ENCODE assay signal across 8 cellular contexts in genomic region chr17:63741251-63742049, GRCh38. TPM values are rescaled to one million over a fixed set of nuclear protein-coding genes. Genes with fewer than 3 reads are reported as not detected.
A peak's percentile ranks its signal among the peaks of the same experiment; 100 is the strongest.
DNase-seq lines count a peak whose midpoint lies in the region; ATAC-seq, FAIRE-seq and TF ChIP-seq lines count a peak whose summit lies in the region.

A gene with protein sequence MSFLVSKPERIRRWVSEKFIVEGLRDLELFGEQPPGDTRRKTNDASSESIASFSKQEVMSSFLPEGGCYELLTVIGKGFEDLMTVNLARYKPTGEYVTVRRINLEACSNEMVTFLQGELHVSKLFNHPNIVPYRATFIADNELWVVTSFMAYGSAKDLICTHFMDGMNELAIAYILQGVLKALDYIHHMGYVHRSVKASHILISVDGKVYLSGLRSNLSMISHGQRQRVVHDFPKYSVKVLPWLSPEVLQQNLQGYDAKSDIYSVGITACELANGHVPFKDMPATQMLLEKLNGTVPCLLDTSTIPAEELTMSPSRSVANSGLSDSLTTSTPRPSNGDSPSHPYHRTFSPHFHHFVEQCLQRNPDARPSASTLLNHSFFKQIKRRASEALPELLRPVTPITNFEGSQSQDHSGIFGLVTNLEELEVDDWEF (minus strand): TSS chr17:63741799. CDS start chr17:63728369, 13,430 bp downstream.

- DNase-seq in ACHN (peak; percentile 99), NCI-H2227 (lab: John Stamatoyannopoulos, UW; ENCODE audit: unreplicated experiment) (peak; percentile 99), bronchial epithelial cell (ENCODE audit: low read depth) (peak; percentile 96), iPS-NIHi7 (ENCODE audit: extremely low spot score) (peak; percentile 98), smooth muscle cell of the brain vasculature (ENCODE audit: low read depth, low spot score) (peak; percentile 94)

- TF ChIP-seq CTCF in WI38 (IDR thresholded peaks at IDR 0.05; ENCODE audit: low read depth, low read length) (no peak), bronchial epithelial cell (IDR thresholded peaks at IDR 0.05; ENCODE audit: insufficient read depth, low read length, severe bottlenecking) (no peak)

- in situ Hi-C loops in ACHN (cut with HindIII; ENCODE audit: low pct_ligation_motif_present, low pct_unique_long_range_greater_than_20kb, low sequenced_read_pairs): no loop called here

- H3K4me3 ChIP-seq in WI38 (ENCODE audit: low read depth, low read length): peak within 1 kb of the TSS; percentile 93
- peak within 1 kb of the TSS; percentile 73 for H3K4me3 ChIP-seq in bronchial epithelial cell (ENCODE audit: low read depth, low read length)

- no peak for FAIRE-seq in bronchial epithelial cell (lab: Jason Lieb, UNC)

- no peaks in the 10 kb centered on the region for H3K36me3 ChIP-seq in bronchial epithelial cell (ENCODE audit: control insufficient read depth, insufficient read depth, low read length)

- no peaks in the 10 kb centered on the region for H3K27me3 ChIP-seq in bronchial epithelial cell (ENCODE audit: control insufficient read depth, insufficient read depth, low read length)

- ATAC-seq in GM18873 (IDR thresholded peaks at IDR 0.05; ENCODE audit: low FRiP score, unreplicated experiment): peak; percentile 86
- peak; percentile 90 for ATAC-seq in HG03139 (IDR thresholded peaks at IDR 0.05; ENCODE audit: unreplicated experiment)

RNA-seq across cellular contexts. Expression of the gene that starts here (rescaled TPM):
- 10.5 and 14.1 TPM in 2 replicates for total RNA-seq in bronchial epithelial cell

Comparison
In these comparisons a context has a peak if more than half of its experiments do, and no peak if none do; other contexts are left out.
1. Peak in every context shown above with its lines: DNase-seq, ATAC-seq and H3K4me3 ChIP-seq.